26 cellular contexts compared by ENCODE assay signal in genomic region chr9:128358861-128359260, GRCh38.
"Had no signal": no experiment of that assay in that cellular context is flagged by ENCODE, and none has a peak within 500 bp of the region (broad histone marks: within the 10 kb centered on the region; RNA-seq: fewer than 3 reads in every experiment).

No MANE protein-coding gene starts in this region.

- H3K27ac Mint-ChIP-seq: memory B cell; natural killer cell; progenitor cell of endocrine pancreas; stimulated activated effector memory CD8-positive, alpha-beta T cell treated with anti-CD3 and anti-CD28 coated beads, Interleukin-12 subunit alpha, Interleukin-12 subunit beta, amount 100 ng/mL, for 72 hours had no signal

- FAIRE-seq: endometrium, kidney, pancreas had no signal

- H3K4me3 ChIP-seq: gastroesophageal sphincter, heart left ventricle, hepatocyte, lung, pancreas, right atrium auricular region, stomach, thyroid gland, vagina had no signal

- H3K27ac ChIP-seq: epithelial cell of prostate, foreskin keratinocyte, gastroesophageal sphincter, heart left ventricle, hepatocyte, pancreas, right atrium auricular region, stomach, thyroid gland, vagina had no signal

- H3K4me3 Mint-ChIP-seq: effector memory CD8-positive, alpha-beta T cell; memory B cell; natural killer cell; stimulated activated effector memory CD8-positive, alpha-beta T cell treated with anti-CD3 and anti-CD28 coated beads, Interleukin-12 subunit alpha, Interleukin-12 subunit beta, amount 100 ng/mL, for 72 hours had no signal

- H3K4me2 ChIP-seq: hepatocyte had no signal

- H3K4me1 ChIP-seq: foreskin keratinocyte had no signal

- H3K79me2 ChIP-seq: hepatocyte had no signal

- H3K9me3 ChIP-seq: gastroesophageal sphincter, heart left ventricle, pancreas, right atrium auricular region, stomach, thyroid gland, vagina had no signal

- ATAC-seq: effector memory CD8-positive, alpha-beta T cell; esophagus mucosa; foreskin keratinocyte; gastroesophageal sphincter; heart left ventricle; left lobe of liver; natural killer cell; pancreas; sciatic nerve; stimulated activated effector memory CD8-positive, alpha-beta T cell treated with anti-CD3 and anti-CD28 coated beads, Interleukin-12 subunit alpha, Interleukin-12 subunit beta, amount 100 ng/mL, for 72 hours had no signal

- DNase-seq: cortex of kidney; effector memory CD8-positive, alpha-beta T cell; foreskin keratinocyte; heart left ventricle; kidney; natural killer cell; occipital lobe; pancreas; stimulated activated CD4-positive, alpha-beta T cell treated with anti-CD3 and anti-CD28 coated beads, Interleukin-2, amount 100 ng/mL, for 24 hours; stimulated activated CD4-positive, alpha-beta T cell treated with anti-CD3 and anti-CD28 coated beads, Interleukin-4, amount 100 ng/mL, for 24 hours; stimulated activated naive CD4-positive, alpha-beta T cell treated with Interleukin-2 at 50 U/mL for 16 hours; stomach; thyroid gland had no signal

- H3K36me3 Mint-ChIP-seq: natural killer cell had no signal

- H3K4me1 Mint-ChIP-seq: memory B cell had no signal

- H3K9me3 Mint-ChIP-seq: effector memory CD8-positive, alpha-beta T cell; memory B cell; natural killer cell; stimulated activated effector memory CD8-positive, alpha-beta T cell treated with anti-CD3 and anti-CD28 coated beads, Interleukin-12 subunit alpha, Interleukin-12 subunit beta, amount 100 ng/mL, for 72 hours had no signal

- H3K36me3 ChIP-seq: pancreas had no signal

- H3K27me3 ChIP-seq: foreskin keratinocyte, gastroesophageal sphincter, heart left ventricle, hepatocyte, pancreas, right atrium auricular region, stomach, thyroid gland, vagina had no signal

- H2AFZ ChIP-seq: hepatocyte had no signal

- H3K27me3 Mint-ChIP-seq: effector memory CD8-positive, alpha-beta T cell; memory B cell; progenitor cell of endocrine pancreas had no signal
